ENCODE assay signal across 10 cellular contexts in genomic region chr3:170421147-170421641, GRCh38. TPM values are rescaled to one million over a fixed set of nuclear protein-coding genes. Genes with fewer than 3 reads are reported as not detected.
A peak's percentile ranks its signal among the peaks of the same experiment; 100 is the strongest.
DNase-seq lines count a peak whose midpoint lies in the region; ATAC-seq and TF ChIP-seq lines count a peak whose summit lies in the region.
"Had no signal": no experiment of that assay in that cellular context is flagged by ENCODE, and none has a peak within 500 bp of the region (broad histone marks: within the 10 kb centered on the region; RNA-seq: fewer than 3 reads in every experiment).

No MANE protein-coding gene starts in this region.

- H3K4me2 ChIP-seq in SK-N-SH, result no peak overlapping the region

- POLR2A ChIA-PET in SK-N-SH (lab: Yijun Ruan, JAX), result no interaction called here

- DNase-seq in SK-N-SH (peak; percentile 27), fibroblast of mammary gland (ENCODE audit: low read depth) (peak; percentile 34), upper lobe of right lung (no peak), mucosa of descending colon (no peak), DMS153 (lab: John Stamatoyannopoulos, UW) (no peak)
- DNase-seq in stimulated activated CD8-positive, alpha-beta memory T cell treated with anti-CD3 and anti-CD28 coated beads, Interleukin-4, amount 100 ng/mL, for 48 hours, result no peak
- DNase-seq: activated CD4-positive, alpha-beta memory T cell treated with anti-CD3 and anti-CD28 coated beads for 36 hours; SHP77 treated with DMSO at 0.1 percent for 48 hours had no signal

- H3K27me3 ChIP-seq in SK-N-SH (ENCODE audit: insufficient read depth), result no peaks in the 10 kb centered on the region
- H3K27me3 ChIP-seq in muscle layer of duodenum (ENCODE audit: low read depth, low read length), result peaks cover 9% of the 10 kb centered on the region
- H3K27me3 ChIP-seq in upper lobe of right lung, result peaks cover 18% of the 10 kb centered on the region

- no peaks in the 10 kb centered on the region for H4K20me1 ChIP-seq in SK-N-SH (ENCODE audit: insufficient read depth)

- H3K36me3 ChIP-seq in SK-N-SH (replicated peaks in 1 of 2; ENCODE audit: control insufficient read depth in 1 of 2, insufficient read depth in 2 of 2, low read length in 1 of 2) (no peaks in the 10 kb centered on the region), muscle layer of duodenum (ENCODE audit: control insufficient read depth in 1 of 2, insufficient read depth in 2 of 2, low read length in 2 of 2) (no peaks in the 10 kb centered on the region), upper lobe of right lung (no peaks in the 10 kb centered on the region), mucosa of descending colon (ENCODE audit: low read depth) (no peaks in the 10 kb centered on the region)

- WGBS in SK-N-SH (ENCODE audit: low lambda C conversion rate), result 88% methylated on average over 10 of the region's 12 CpGs

- no peak overlapping the region for H3K4me3 ChIP-seq in SK-N-SH (ENCODE audit: low read depth in 2 of 2, low read length in 1 of 2)
- H3K4me3 ChIP-seq in fibroblast of mammary gland (ENCODE audit: control insufficient read depth, low read depth, low read length), result peak overlapping the region; percentile 97
- H3K4me3 ChIP-seq in muscle layer of duodenum (ENCODE audit: low read depth in 1 of 2, low read length in 2 of 2), result no peak overlapping the region
- peak overlapping the region; percentile 53 for H3K4me3 ChIP-seq in upper lobe of right lung
- no peak overlapping the region for H3K4me3 ChIP-seq in mucosa of descending colon

- intact Hi-C loops in upper lobe of right lung (cut with DNase I), result no loop called here
- intact Hi-C loops in mucosa of descending colon (cut with DNase I, micrococcal nuclease), result no loop called here

- H3K27ac ChIP-seq in SK-N-SH (ENCODE audit: low read depth in 2 of 2, low read length in 1 of 2) (no peak overlapping the region), muscle layer of duodenum (ENCODE audit: low read length) (peak overlapping the region; percentile 60), upper lobe of right lung (peak overlapping the region; percentile 75)

- no peak for TF ChIP-seq RAD21 in SK-N-SH (IDR thresholded peaks at IDR 0.05; ENCODE audit: low read length)

- TF ChIP-seq EP300 in SK-N-SH (IDR thresholded peaks at IDR 0.05; ENCODE audit: borderline replicate concordance in 1 of 2, low read depth in 1 of 2, low read length in 1 of 2), result no peak

- no peaks in the 10 kb centered on the region for H3F3A ChIP-seq in SK-N-SH (replicated peaks; ENCODE audit: insufficient read depth)

- TF ChIP-seq CTCF in SK-N-SH (IDR thresholded peaks at IDR 0.05), result no peak
- TF ChIP-seq CTCF in fibroblast of mammary gland (conservative IDR thresholded peaks at IDR 0.05; ENCODE audit: control insufficient read depth, insufficient read depth, low read depth, low read length), result no peak
- TF ChIP-seq CTCF in upper lobe of right lung (IDR thresholded peaks at IDR 0.05), result no peak
- TF ChIP-seq CTCF in mucosa of descending colon (IDR thresholded peaks at IDR 0.05), result no peak

- H3K9me3 ChIP-seq in SK-N-SH (no peaks in the 10 kb centered on the region), muscle layer of duodenum (ENCODE audit: control insufficient read depth in 1 of 2, low read length in 2 of 2) (no peaks in the 10 kb centered on the region), upper lobe of right lung (no peaks in the 10 kb centered on the region), mucosa of descending colon (no peaks in the 10 kb centered on the region)

- no peak overlapping the region for H2AFZ ChIP-seq in SK-N-SH (ENCODE audit: low read depth)

- no peak for ATAC-seq in upper lobe of right lung
- ATAC-seq in mucosa of descending colon, result no peak

- no peaks in the 10 kb centered on the region for H3K79me2 ChIP-seq in SK-N-SH (ENCODE audit: insufficient read depth)

- CTCF ChIA-PET in SK-N-SH (lab: Yijun Ruan, JAX), result interaction anchor here (1.7 kb wide), 1 partner anchor 391 kb away, joined by 5 read pairs; no protein-coding TSS in a partner anchor

- H3K4me1 ChIP-seq in SK-N-SH (ENCODE audit: control insufficient read depth in 1 of 2, insufficient read depth in 2 of 2, low read depth in 1 of 2, low read length in 1 of 2) (peaks cover 0 to 16% of the 10 kb centered on the region in 2 experiments; a peak in 1 of 4 replicates), muscle layer of duodenum (ENCODE audit: control insufficient read depth in 1 of 2, insufficient read depth in 2 of 2, low read length in 2 of 2) (peaks cover 0 to 20% of the 10 kb centered on the region in 2 donors), upper lobe of right lung (peaks cover 14% of the 10 kb centered on the region), mucosa of descending colon (ENCODE audit: low read depth) (peaks cover 18% of the 10 kb centered on the region)

- no peak overlapping the region for H3K9ac ChIP-seq in SK-N-SH

- no peaks in the 10 kb centered on the region for H3K9me2 ChIP-seq in SK-N-SH

TF ChIP-seq in SK-N-SH, 30 proteins besides CTCF, POLR2A, EP300 and RAD21:
- TF ChIP-seq MEF2A (IDR thresholded peaks at IDR 0.05; ENCODE audit: borderline replicate concordance, low read depth), result no peak
- TF ChIP-seq RXRA (IDR thresholded peaks at IDR 0.05; ENCODE audit: borderline replicate concordance, low read depth), result no peak
- TF ChIP-seq NFIC (IDR thresholded peaks at IDR 0.05; ENCODE audit: borderline replicate concordance), result no peak
- TF ChIP-seq TEAD4 (IDR thresholded peaks at IDR 0.05; ENCODE audit: borderline replicate concordance, insufficient read depth), result no peak
- no peak for TF ChIP-seq USF1 (IDR thresholded peaks at IDR 0.05; ENCODE audit: borderline replicate concordance, low read depth)
- no peak for TF ChIP-seq FOXJ3 (CRISPR knock-in tag; IDR thresholded peaks at IDR 0.05)
- no peak for TF ChIP-seq CHD2 (IDR thresholded peaks at IDR 0.05; ENCODE audit: low read length, partially characterized antibody)
- TF ChIP-seq MAX (IDR thresholded peaks at IDR 0.05; ENCODE audit: low read depth), result no peak
- no peak for TF ChIP-seq JUND (IDR thresholded peaks at IDR 0.05)

RNA-seq across cellular contexts. Expression of gene CLDN11, which starts 2.5 kb away (rescaled TPM):
- 1.6 and 2.2 TPM in 2 replicates for polyA plus RNA-seq in SK-N-SH (2012; rRNA removed)
- polyA plus RNA-seq in SK-N-SH (2012; cell fraction: cytosol; rRNA removed), result 0.93 and 1.5 TPM in 2 replicates
- 2.5 and 4.0 TPM in 2 replicates for polyA plus RNA-seq in SK-N-SH (2012; cell fraction: nucleus; rRNA removed)
- total RNA-seq in upper lobe of right lung (11.7 TPM), mucosa of descending colon (10 to 100 TPM in 1 of 3 donors, 1 to 10 TPM in 2; 2.8 to 15.9 (median 5.9) TPM)
- total RNA-seq: activated CD4-positive, alpha-beta memory T cell treated with anti-CD3 and anti-CD28 coated beads for 36 hours; HT1080 had no signal

Comparison
In these comparisons a context has a peak if more than half of its experiments do, and no peak if none do; other contexts are left out.
1. DNase-seq: peak in SK-N-SH (single experiment) and fibroblast of mammary gland (single experiment); none in upper lobe of right lung (single experiment), mucosa of descending colon (0 of 3), DMS153 (single experiment) and stimulated activated CD8-positive, alpha-beta memory T cell treated with anti-CD3 and anti-CD28 coated beads, Interleukin-4, amount 100 ng/mL, for 48 hours (single experiment).
2. H3K27ac ChIP-seq: peak in muscle layer of duodenum (single experiment) and upper lobe of right lung (single experiment); none in SK-N-SH (0 of 2).
3. H3K4me3 ChIP-seq: peak in fibroblast of mammary gland (single experiment) and upper lobe of right lung (single experiment); none in SK-N-SH (0 of 2), muscle layer of duodenum (0 of 2) and mucosa of descending colon (single experiment).